Comparison of ENCODE assay signal across 8 cellular contexts in genomic region chr3:50194128-50194902, GRCh38. TPM values are rescaled to one million over a fixed set of nuclear protein-coding genes. Genes with fewer than 3 reads are reported as not detected.
DNase-seq lines count a peak whose midpoint lies in the region; ATAC-seq and TF ChIP-seq lines count a peak whose summit lies in the region.

No MANE protein-coding gene starts in this region.

- H3K9me3 Mint-ChIP-seq in HFFc6 (no peaks in the 10 kb centered on the region), T-cell (no peaks in the 10 kb centered on the region)

- H3K4me1 Mint-ChIP-seq in HFFc6 (ENCODE audit: low read depth) = no peaks in the 10 kb centered on the region
- peaks cover 4 to 14% (median 12%) of the 10 kb centered on the region in 3 donors for H3K4me1 Mint-ChIP-seq in T-cell

- DNase-seq in C1 segment of cervical spinal cord (lab: John Stamatoyannopoulos, UW) (peak in 12 of 14 donors; percentile 9 to 80 (median 43)), HFFc6 (peak; percentile 39), T-cell (peak; percentile 77 to 92 (median 87)), right cardiac atrium (peak; percentile 64 to 88 (median 86)), skeletal muscle cell (ENCODE audit: low read depth) (peak; percentile 25)
- DNase-seq in activated naive CD8-positive, alpha-beta T cell treated with anti-CD3 and anti-CD28 coated beads, Interleukin-2, amount 50 U/mL, for 16 hours (ENCODE audit: low read depth, low spot score) = peak; percentile 62

- TF ChIP-seq CTCF in HFFc6 (IDR thresholded peaks at IDR 0.05) = peak; percentile 88

- H3K4me3 Mint-ChIP-seq in HFFc6 = no peak overlapping the region
- H3K4me3 Mint-ChIP-seq in T-cell = peak overlapping the region; percentile 53 to 64 (median 57)

- H3K4me3 ChIP-seq in right cardiac atrium (ENCODE audit: low read length) (no peak overlapping the region), skeletal muscle cell (ENCODE audit: low read depth, low read length) (no peak overlapping the region)

- no peaks in the 10 kb centered on the region for H3K9me3 ChIP-seq in right cardiac atrium (ENCODE audit: control insufficient read depth, low read length)

- no peaks in the 10 kb centered on the region for H3K36me3 Mint-ChIP-seq in HFFc6 (ENCODE audit: low read depth)
- no peaks in the 10 kb centered on the region for H3K36me3 Mint-ChIP-seq in T-cell

- peak; percentile 87 to 91 (median 90) for ATAC-seq in T-cell (replicated peaks in 1 of 4)
- ATAC-seq in right cardiac atrium = peak; percentile 71 to 75
- no peak for ATAC-seq in GM19324 (IDR thresholded peaks at IDR 0.05; ENCODE audit: low FRiP score, unreplicated experiment)
- no peak for ATAC-seq in GM21360 (IDR thresholded peaks at IDR 0.05; ENCODE audit: unreplicated experiment)

- no peaks in the 10 kb centered on the region for H3K27me3 ChIP-seq in right cardiac atrium (ENCODE audit: control insufficient read depth, insufficient read depth)

- no peak overlapping the region for H3K27ac ChIP-seq in right cardiac atrium (ENCODE audit: low read length)

- CTCF ChIA-PET in T-cell (lab: Charles Lee) = interaction anchor here (0.7 to 3.9 kb wide), 20 partner anchors 9 to 156 kb away, joined by 3 to 60 read pairs (median 4); partner anchors contain the start of genes CYB561D2 (in 1 of the 2), GNAI2 (in 1 of the 2), HYAL3 (in 1 of the 2) and NAA80 (in 1 of the 2)

- H3K4me1 ChIP-seq in right cardiac atrium (ENCODE audit: control insufficient read depth, insufficient read depth, low read length) = no peaks in the 10 kb centered on the region

- WGBS in right cardiac atrium = 10% methylated on average over 70 of the region's 70 CpGs

- POLR2A ChIA-PET in T-cell (lab: Charles Lee) = interaction anchor here (0.7 to 1.3 kb wide), 4 partner anchors 17 to 52 kb away, joined by 3 to 5 read pairs (median 4); partner anchors contain the start of gene GNAI2 (in 1 of the 2)

- intact Hi-C loops in right cardiac atrium (cut with DNase I) = loop anchor here in 2 of 4 donors (5.0 kb wide), 2 partner anchors 33 to 78 kb away; no protein-coding TSS in a partner anchor

- H3K27me3 Mint-ChIP-seq in HFFc6 (ENCODE audit: insufficient read depth) (peaks cover 15% of the 10 kb centered on the region), T-cell (peaks cover 10 to 18% of the 10 kb centered on the region in 2 donors)

- H3K27ac Mint-ChIP-seq in HFFc6 = no peak overlapping the region
- peak overlapping the region in 1 of 2 donors; percentile 28 for H3K27ac Mint-ChIP-seq in T-cell

RNA-seq across cellular contexts. Expression of gene GNAT1, which starts 2.9 kb away (rescaled TPM):
- not detected for total RNA-seq in HFFc6 (2021; fragmentation: NEBNext Ultra II Directional; extraction: Animal tissue kit (Norgen Biotek cat#: 25700))
- total RNA-seq in T-cell (under 1 TPM in 1 of 5 donors, not detected in 4; 0.28 TPM), right cardiac atrium (not detected)
- polyA plus RNA-seq in right cardiac atrium = not detected

RNA-seq across cellular contexts. Expression of gene SLC38A3, which starts 10.8 kb away (rescaled TPM):
- under 1 TPM in 2 of 6 experiments, not detected in 4; 0.16 to 0.24 TPM for total RNA-seq in HFFc6 (2021; fragmentation: NEBNext Ultra II Directional; extraction: Animal tissue kit (Norgen Biotek cat#: 25700))
- under 1 TPM in 4 of 5 donors, not detected in 1; 0.29 to 0.98 (median 0.44) TPM for total RNA-seq in T-cell
- 10 to 100 TPM in 1 of 4 donors, 1 to 10 TPM in 3; 5.0 to 10.4 (median 8.9) TPM for total RNA-seq in right cardiac atrium
- polyA plus RNA-seq in right cardiac atrium = 5.4 TPM

RNA-seq across cellular contexts. Expression of gene SEMA3F, which starts 39.2 kb away (rescaled TPM):
- total RNA-seq in HFFc6 (2021; fragmentation: NEBNext Ultra II Directional; extraction: Animal tissue kit (Norgen Biotek cat#: 25700)) = 10 to 100 TPM; 20.5 to 35.6 (median 22.8) TPM
- total RNA-seq in T-cell = under 1 TPM in 4 of 5 donors, not detected in 1; 0.32 to 0.46 (median 0.36) TPM
- total RNA-seq in right cardiac atrium = 10 to 100 TPM in 2 of 4 donors, 1 to 10 TPM in 2; 7.3 to 15.2 (median 9.4) TPM
- polyA plus RNA-seq in right cardiac atrium = 10.2 TPM

RNA-seq across cellular contexts. Expression of gene GNAI2, which starts 41.7 kb away (rescaled TPM):
- total RNA-seq in HFFc6 (2021; fragmentation: NEBNext Ultra II Directional; extraction: Animal tissue kit (Norgen Biotek cat#: 25700)) = 100 to 1,000 TPM; 532 to 617 (median 582) TPM
- total RNA-seq in T-cell (100 to 1,000 TPM; 257 to 313 (median 287) TPM), right cardiac atrium (100 to 1,000 TPM; 129 to 149 (median 148) TPM)
- polyA plus RNA-seq in right cardiac atrium = 122 TPM

Comparison
In these comparisons a context has a peak if more than half of its experiments do, and no peak if none do; other contexts are left out.
1. DNase-seq: peak in every context shown above with its lines; median percentile 87 in T-cell; 86 in right cardiac atrium; 62 in activated naive CD8-positive, alpha-beta T cell treated with anti-CD3 and anti-CD28 coated beads, Interleukin-2, amount 50 U/mL, for 16 hours; 43 in C1 segment of cervical spinal cord; 39 in HFFc6; 25 in skeletal muscle cell.
2. ATAC-seq: peak in T-cell (4 of 4) and right cardiac atrium (2 of 2); none in GM19324 (single experiment) and GM21360 (single experiment).
3. RNA of gene SEMA3F, which starts 39.2 kb away (total RNA-seq): 20.5 to 35.6 TPM in HFFc6 and 7.3 to 15.2 TPM in right cardiac atrium; 0.32 to 0.46 TPM in T-cell; every median in the first group is over 4 times any median in the second.